ENCODE assay signal across 9 cellular contexts in genomic region chr2:144240656-144241339, GRCh38.
DNase-seq lines count a peak whose midpoint lies in the region; ATAC-seq and TF ChIP-seq lines count a peak whose summit lies in the region.
"Had no signal": no experiment of that assay in that cellular context is flagged by ENCODE, and none has a peak within 500 bp of the region (broad histone marks: within the 10 kb centered on the region; RNA-seq: fewer than 3 reads in every experiment).

No MANE protein-coding gene starts in this region.

- peaks cover 1% of the 10 kb centered on the region for H3K36me3 Mint-ChIP-seq in activated CD4-positive, alpha-beta T cell treated with anti-CD3 and anti-CD28 coated beads, Interleukin-2, amount 10 ng/mL, durations not matched to agents 7 days and 5 days (ENCODE audit: low read depth)
- peaks cover 7 to 12% of the 10 kb centered on the region in 2 donors for H3K36me3 Mint-ChIP-seq in stimulated activated naive B cell treated with anti-CD40 and anti-IgM and Interleukin-4, amounts not matched to agents 10 μg/mL and 1 μg/mL and 100 μg/mL, for 72 hours

- H3K9me3 ChIP-seq in PC-3 (ENCODE audit: low read length) (no peaks in the 10 kb centered on the region), right lobe of liver (no peaks in the 10 kb centered on the region)

- H3K27ac ChIP-seq in PC-3 (ENCODE audit: low read length) (no peak overlapping the region), right lobe of liver (no peak overlapping the region)

- 40% methylated on average over 3 of the region's 3 CpGs for WGBS in right lobe of liver (ENCODE audit: insufficient coverage, low coverage, low lambda C conversion rate, missing lambda C conversion rate)

- H3K4me3 ChIP-seq in PC-3 (ENCODE audit: low read length) (no peak overlapping the region), right lobe of liver (no peak overlapping the region)

- no peak for TF ChIP-seq POLR2A in right lobe of liver (IDR thresholded peaks at IDR 0.05)

- intact Hi-C loops in PC-3 (cut with micrococcal nuclease) = no loop called here
- intact Hi-C loops in right lobe of liver (cut with DNase I) = no loop called here

- no peaks in the 10 kb centered on the region for H3F3A ChIP-seq in PC-3 (ENCODE audit: low read length, unreplicated experiment)

- no peak overlapping the region for H3K4me3 Mint-ChIP-seq in activated CD4-positive, alpha-beta T cell treated with anti-CD3 and anti-CD28 coated beads, Interleukin-2, amount 10 ng/mL, durations not matched to agents 7 days and 5 days
- H3K4me3 Mint-ChIP-seq in stimulated activated naive B cell treated with anti-CD40 and anti-IgM and Interleukin-4, amounts not matched to agents 10 μg/mL and 1 μg/mL and 100 μg/mL, for 72 hours = peak overlapping the region; percentile 31 to 42

- H3K4me1 Mint-ChIP-seq in activated CD4-positive, alpha-beta T cell treated with anti-CD3 and anti-CD28 coated beads, Interleukin-2, amount 10 ng/mL, durations not matched to agents 7 days and 5 days = peaks cover 30% of the 10 kb centered on the region
- peaks cover 38 to 72% of the 10 kb centered on the region in 2 donors for H3K4me1 Mint-ChIP-seq in stimulated activated naive B cell treated with anti-CD40 and anti-IgM and Interleukin-4, amounts not matched to agents 10 μg/mL and 1 μg/mL and 100 μg/mL, for 72 hours

- 0 out of 2 replicates have a peak overlapping the region, but pooled peaks have one; percentile 29 for H2AFZ ChIP-seq in PC-3 (ENCODE audit: low read length)

- DNase-seq in activated CD4-positive, alpha-beta T cell treated with anti-CD3 and anti-CD28 coated beads, Interleukin-2, amount 10 ng/mL, durations not matched to agents 7 days and 5 days = no peak
- DNase-seq in activated CD4-positive, alpha-beta T cell treated with anti-CD3 and anti-CD28 coated beads, Interleukin-2, amount 50 U/mL, for 1 hour = no peak
- DNase-seq in PC-3 (peak; percentile 15), right lobe of liver (no peak), epidermal melanocyte (ENCODE audit: insufficient read length, low spot score) (no peak), NCI-H446 treated with DMSO at 0.1 percent for 48 hours (lab: John Stamatoyannopoulos, UW) (no peak)
- peak; percentile 16 for DNase-seq in stimulated activated naive B cell treated with anti-CD40 and anti-IgM and Interleukin-4, amounts not matched to agents 10 μg/mL and 1 μg/mL and 100 μg/mL, for 72 hours

- BruUV-seq in PC-3 (replicated peaks; lab: Mats Ljungman, UMichigan) = no TSS peak

- H3K4me1 ChIP-seq in PC-3 (ENCODE audit: insufficient read depth, low read length) = peaks cover 6% of the 10 kb centered on the region
- no peaks in the 10 kb centered on the region for H3K4me1 ChIP-seq in right lobe of liver

- ATAC-seq in HG02870 (IDR thresholded peaks at IDR 0.05; ENCODE audit: unreplicated experiment) (peak; percentile 81), PC-3 (no peak), right lobe of liver (no peak)
- ATAC-seq in stimulated activated naive B cell treated with anti-CD40 and anti-IgM and Interleukin-4, amounts not matched to agents 10 μg/mL and 1 μg/mL and 100 μg/mL, for 72 hours (replicated peaks) = peak; percentile 75 to 86
- ATAC-seq: HepG2 had no signal

- peak overlapping the region; percentile 26 for H3K27ac Mint-ChIP-seq in activated CD4-positive, alpha-beta T cell treated with anti-CD3 and anti-CD28 coated beads, Interleukin-2, amount 10 ng/mL, durations not matched to agents 7 days and 5 days
- H3K27ac Mint-ChIP-seq in stimulated activated naive B cell treated with anti-CD40 and anti-IgM and Interleukin-4, amounts not matched to agents 10 μg/mL and 1 μg/mL and 100 μg/mL, for 72 hours = peak overlapping the region; percentile 86

- H3K79me2 ChIP-seq in PC-3 (ENCODE audit: low read length) = no peaks in the 10 kb centered on the region

- no peak for TF ChIP-seq CTCF in PC-3 (conservative IDR thresholded peaks at IDR 0.05; ENCODE audit: low read depth, low read length)
- no peak for TF ChIP-seq CTCF in right lobe of liver (IDR thresholded peaks at IDR 0.05)

- no peaks in the 10 kb centered on the region for H3K27me3 ChIP-seq in PC-3 (ENCODE audit: low read length)
- no peaks in the 10 kb centered on the region for H3K27me3 ChIP-seq in right lobe of liver

- POLR2A ChIA-PET in activated CD4-positive, alpha-beta T cell treated with anti-CD3 and anti-CD28 coated beads, Interleukin-2, amount 10 ng/mL, durations not matched to agents 7 days and 5 days (lab: Charles Lee) = interaction anchor here (0.5 kb wide), 1 partner anchor 49 kb away, joined by 3 read pairs; no protein-coding TSS in a partner anchor
- POLR2A ChIA-PET in PC-3 (lab: Charles Lee; ENCODE audit: unreplicated experiment) = no interaction called here

- H3K36me3 ChIP-seq in PC-3 (ENCODE audit: low read depth, low read length) (no peaks in the 10 kb centered on the region), right lobe of liver (no peaks in the 10 kb centered on the region)

- H4K20me1 ChIP-seq in PC-3 (ENCODE audit: low read length) = no peaks in the 10 kb centered on the region

- no peaks in the 10 kb centered on the region for H3K27me3 Mint-ChIP-seq in activated CD4-positive, alpha-beta T cell treated with anti-CD3 and anti-CD28 coated beads, Interleukin-2, amount 10 ng/mL, durations not matched to agents 7 days and 5 days
- no peaks in the 10 kb centered on the region for H3K27me3 Mint-ChIP-seq in stimulated activated naive B cell treated with anti-CD40 and anti-IgM and Interleukin-4, amounts not matched to agents 10 μg/mL and 1 μg/mL and 100 μg/mL, for 72 hours

- no peaks in the 10 kb centered on the region for H3K9me3 Mint-ChIP-seq in activated CD4-positive, alpha-beta T cell treated with anti-CD3 and anti-CD28 coated beads, Interleukin-2, amount 10 ng/mL, durations not matched to agents 7 days and 5 days
- peaks cover 6 to 7% of the 10 kb centered on the region in 2 donors for H3K9me3 Mint-ChIP-seq in stimulated activated naive B cell treated with anti-CD40 and anti-IgM and Interleukin-4, amounts not matched to agents 10 μg/mL and 1 μg/mL and 100 μg/mL, for 72 hours

- no peak overlapping the region for H3K9ac ChIP-seq in PC-3 (ENCODE audit: low read length)

- H3K4me2 ChIP-seq in PC-3 (ENCODE audit: low read length) = no peak overlapping the region; the same call in 1 of the 2 replicates

- H3K9me2 ChIP-seq in PC-3 (replicated peaks; ENCODE audit: low read length) = no peaks in the 10 kb centered on the region

- CTCF ChIA-PET in activated CD4-positive, alpha-beta T cell treated with anti-CD3 and anti-CD28 coated beads, Interleukin-2, amount 10 ng/mL, durations not matched to agents 7 days and 5 days (lab: Charles Lee) = no interaction called here
- CTCF ChIA-PET in PC-3 (lab: Charles Lee) = no interaction called here

Comparison
In these comparisons a context has a peak if more than half of its experiments do, and no peak if none do; other contexts are left out.
1. DNase-seq: peak in PC-3 (single experiment) and stimulated activated naive B cell treated with anti-CD40 and anti-IgM and Interleukin-4, amounts not matched to agents 10 μg/mL and 1 μg/mL and 100 μg/mL, for 72 hours (single experiment); none in activated CD4-positive, alpha-beta T cell treated with anti-CD3 and anti-CD28 coated beads, Interleukin-2, amount 10 ng/mL, durations not matched to agents 7 days and 5 days (single experiment), activated CD4-positive, alpha-beta T cell treated with anti-CD3 and anti-CD28 coated beads, Interleukin-2, amount 50 U/mL, for 1 hour (single experiment), right lobe of liver (0 of 3), epidermal melanocyte (single experiment) and NCI-H446 treated with DMSO at 0.1 percent for 48 hours (single experiment).
2. ATAC-seq: peak in HG02870 (single experiment) and stimulated activated naive B cell treated with anti-CD40 and anti-IgM and Interleukin-4, amounts not matched to agents 10 μg/mL and 1 μg/mL and 100 μg/mL, for 72 hours (2 of 2); none in PC-3 (single experiment) and right lobe of liver (0 of 4).